Comparison of ENCODE assay signal across 1 cellular context in the genomic region with DNA sequence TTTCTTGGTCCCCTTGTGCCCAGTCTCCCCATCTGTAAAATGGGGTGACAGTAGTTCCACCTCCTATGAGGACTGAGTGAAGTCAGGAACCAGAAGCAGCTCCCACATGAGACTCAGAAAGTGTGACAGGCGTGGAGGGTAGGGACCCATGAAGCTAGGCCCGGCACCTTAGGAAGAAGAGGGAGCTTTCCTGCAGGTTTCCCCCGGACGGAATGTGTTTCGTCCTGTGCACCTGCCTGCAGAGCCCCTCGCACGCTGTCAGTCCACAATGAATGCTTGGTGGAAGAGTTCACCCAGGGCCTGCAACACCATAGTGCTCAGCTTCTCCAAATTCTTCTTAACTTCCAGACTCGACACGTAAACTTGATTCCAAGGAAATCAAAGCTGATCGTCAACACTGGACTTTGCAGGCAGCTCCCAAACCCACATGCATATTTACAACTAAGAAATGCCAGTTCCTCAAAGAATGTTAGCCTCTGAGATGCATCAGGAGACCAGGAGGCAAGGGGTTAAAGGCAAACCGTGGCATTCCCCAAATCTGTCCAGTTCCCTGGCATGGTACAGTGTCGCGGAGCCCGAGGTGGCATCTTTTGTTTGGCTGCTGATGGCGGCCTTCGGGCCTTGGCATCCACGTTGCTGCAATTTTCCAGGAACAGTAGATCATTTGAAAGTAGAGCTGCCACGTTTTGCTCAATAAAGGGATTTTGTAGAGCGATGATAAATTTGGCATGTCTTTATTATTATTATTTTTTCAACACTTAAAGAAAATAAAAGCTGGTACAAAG.
TF ChIP-seq lines count a peak whose summit lies in the region.

No MANE protein-coding gene starts in this region.

TF ChIP-seq in K562, 482 proteins besides CTCF, POLR2A, EP300 and RAD21:
- TF ChIP-seq KDM2B (CRISPR knock-in tag; IDR thresholded peaks at IDR 0.05) (no peak), NR2C2 (CRISPR knock-in tag; IDR thresholded peaks at IDR 0.05) (no peak), NR2C2 (tag; IDR thresholded peaks at IDR 0.05) (no peak), MEIS2 (IDR thresholded peaks at IDR 0.05; ENCODE audit: partially characterized antibody) (no peak), RBM34 (IDR thresholded peaks at IDR 0.05; ENCODE audit: borderline replicate concordance, insufficient read depth, low read length) (no peak), ZNF212 (CRISPR knock-in tag; IDR thresholded peaks at IDR 0.05) (no peak), RCOR1 (IDR thresholded peaks at IDR 0.05; ENCODE audit: borderline replicate concordance in 1 of 2, low read depth in 2 of 2, low read length in 2 of 2) (no peak), ZNF507 (tag; conservative IDR thresholded peaks at IDR 0.05) (no peak), ZNF140 (CRISPR knock-in tag; IDR thresholded peaks at IDR 0.05) (no peak), ETS2 (tag; IDR thresholded peaks at IDR 0.05; ENCODE audit: borderline replicate concordance, poor library complexity, severe bottlenecking) (no peak)
- TF ChIP-seq, protein P1, sequence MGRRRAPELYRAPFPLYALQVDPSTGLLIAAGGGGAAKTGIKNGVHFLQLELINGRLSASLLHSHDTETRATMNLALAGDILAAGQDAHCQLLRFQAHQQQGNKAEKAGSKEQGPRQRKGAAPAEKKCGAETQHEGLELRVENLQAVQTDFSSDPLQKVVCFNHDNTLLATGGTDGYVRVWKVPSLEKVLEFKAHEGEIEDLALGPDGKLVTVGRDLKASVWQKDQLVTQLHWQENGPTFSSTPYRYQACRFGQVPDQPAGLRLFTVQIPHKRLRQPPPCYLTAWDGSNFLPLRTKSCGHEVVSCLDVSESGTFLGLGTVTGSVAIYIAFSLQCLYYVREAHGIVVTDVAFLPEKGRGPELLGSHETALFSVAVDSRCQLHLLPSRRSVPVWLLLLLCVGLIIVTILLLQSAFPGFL (CRISPR knock-in tag; IDR thresholded peaks at IDR 0.05): no peak
